In genomic region chr7:2245883-2246679, GRCh38 we compare ENCODE assay signal across 14 cellular contexts. TPM values are rescaled to one million over a fixed set of nuclear protein-coding genes. Genes with fewer than 3 reads are reported as not detected.
DNase-seq lines count a peak whose midpoint lies in the region; ATAC-seq, FAIRE-seq and TF ChIP-seq lines count a peak whose summit lies in the region.
"Had no signal": no experiment of that assay in that cellular context is flagged by ENCODE, and none has a peak within 500 bp of the region (broad histone marks: within the 10 kb centered on the region; RNA-seq: fewer than 3 reads in every experiment).

No MANE protein-coding gene starts in this region.

- H3K79me2 ChIP-seq in K562 (ENCODE audit: control insufficient read depth, insufficient read depth, low read length): peaks cover 24% of the 10 kb centered on the region

- no peak for TF ChIP-seq EP300 in K562 (IDR thresholded peaks at IDR 0.05; ENCODE audit: low read length)

- peaks cover 5% of the 10 kb centered on the region for H3K79me1 ChIP-seq in mesenchymal stem cell (replicated peaks; ENCODE audit: low read length, poor library complexity, severe bottlenecking)

- no peak overlapping the region for H3K23ac ChIP-seq in mesenchymal stem cell (ENCODE audit: low read length in 2 of 2)

- no peak overlapping the region for H4K8ac ChIP-seq in mesenchymal stem cell (ENCODE audit: low read length)

- H3K4me2 ChIP-seq in K562 (ENCODE audit: insufficient read depth, low read length) (no peak overlapping the region), mesenchymal stem cell (ENCODE audit: low read length, poor library complexity, severe bottlenecking) (no peak overlapping the region)

- intact Hi-C loops in CD14-positive monocyte (cut with micrococcal nuclease) (loop anchor here (5.0 kb wide), 2 partner anchors 106 to 111 kb away; partner anchors contain the start of gene EIF3B (in 1 of the 2)), K562 (cut with micrococcal nuclease) (no loop called here)

- peaks cover 17 to 59% of the 10 kb centered on the region in 2 experiments; a peak in 3 of 5 replicates for H3K4me1 ChIP-seq in K562 (replicated peaks in 1 of 2; ENCODE audit: control insufficient read depth in 2 of 2, insufficient read depth in 2 of 2, low read length in 2 of 2)
- peaks cover 34% of the 10 kb centered on the region for H3K4me1 ChIP-seq in mesenchymal stem cell (ENCODE audit: control insufficient read depth, insufficient read depth, low read depth, low read length)

- peak overlapping the region in 1 of 2 experiments; percentile 1; a peak in 1 of 4 replicates for H3K9ac ChIP-seq in K562 (ENCODE audit: insufficient read depth in 1 of 2, low read depth in 2 of 2, low read length in 2 of 2)
- H3K9ac ChIP-seq in mesenchymal stem cell (ENCODE audit: low read length): no peak overlapping the region

- no peak for TF ChIP-seq RAD21 in K562 (CRISPR knock-in tag; conservative IDR thresholded peaks at IDR 0.05 in 1 of 2, IDR thresholded peaks at IDR 0.05 in 1 of 2)

- H3K9me3 ChIP-seq in K562 (replicated peaks; ENCODE audit: control insufficient read depth, insufficient read depth, low read depth, low read length) (no peaks in the 10 kb centered on the region), mesenchymal stem cell (ENCODE audit: control insufficient read depth, low read length) (no peaks in the 10 kb centered on the region)
- H3K9me3 ChIP-seq: prostate gland, uterus had no signal

- H3K4ac ChIP-seq in mesenchymal stem cell (ENCODE audit: low read depth in 1 of 2, low read length in 2 of 2): no peak overlapping the region

- H3K4me1 Mint-ChIP-seq in CD14-positive monocyte (peaks cover 69% of the 10 kb centered on the region), neural crest cell (peaks cover 16% of the 10 kb centered on the region)

- H2AFZ ChIP-seq in K562 (ENCODE audit: low read depth, low read length) (no peak overlapping the region), mesenchymal stem cell (ENCODE audit: low read depth, low read length) (no peak overlapping the region)

- H3K9me1 ChIP-seq in K562 (ENCODE audit: control insufficient read depth, insufficient read depth, low read length): no peaks in the 10 kb centered on the region

- no peak overlapping the region for H3K4me3 ChIP-seq in K562
- no peak overlapping the region for H3K4me3 ChIP-seq in mesenchymal stem cell (ENCODE audit: insufficient read depth in 1 of 2, low read depth in 1 of 2, low read length in 2 of 2)
- H3K4me3 ChIP-seq: prostate gland, uterus had no signal

- no peak overlapping the region for H2BK5ac ChIP-seq in mesenchymal stem cell (ENCODE audit: low read depth, low read length, poor library complexity, severe bottlenecking)

- H3K27me3 Mint-ChIP-seq in CD14-positive monocyte (ENCODE audit: low read depth in 3 of 3) (peaks cover 0 to 3% (median 0%) of the 10 kb centered on the region in 3 donors), neural crest cell (ENCODE audit: low read depth) (no peaks in the 10 kb centered on the region)

- no peak for ATAC-seq in K562
- ATAC-seq: CD8-positive, alpha-beta T cell had no signal

- FAIRE-seq in GM12891 (lab: Jason Lieb, UNC): peak; percentile 38
- no peak for FAIRE-seq in K562 (lab: Jason Lieb, UNC)

- no peaks in the 10 kb centered on the region for H3K27me3 ChIP-seq in K562 (ENCODE audit: control insufficient read depth in 2 of 2, insufficient read depth in 2 of 2, low read length in 2 of 2)
- H3K27me3 ChIP-seq in mesenchymal stem cell (ENCODE audit: control insufficient read depth in 1 of 2, insufficient read depth in 1 of 2, low read length in 2 of 2): no peaks in the 10 kb centered on the region
- H3K27me3 ChIP-seq: uterus had no signal

- no peak overlapping the region for H2BK12ac ChIP-seq in mesenchymal stem cell (ENCODE audit: low read length in 2 of 2)

- BruUV-seq in K562 (replicated peaks; lab: Mats Ljungman, UMichigan): no TSS peak

- POLR2A ChIA-PET in K562 (lab: Yijun Ruan, JAX): interaction anchor here (1.7 kb wide), 1 partner anchor 13 kb away, joined by 5 read pairs; the partner anchor contains the start of gene MAD1L1

- in situ Hi-C loops in K562 (cut with MboI): loop anchor here (5.0 kb wide), 1 partner anchor 101 kb away; no protein-coding TSS in a partner anchor

- H2AK5ac ChIP-seq in mesenchymal stem cell (ENCODE audit: low read length, severe bottlenecking): no peak overlapping the region

- peaks cover 0 to 3% (median 0%) of the 10 kb centered on the region in 7 donors for H3K9me3 Mint-ChIP-seq in CD14-positive monocyte
- H3K9me3 Mint-ChIP-seq in neural crest cell: no peaks in the 10 kb centered on the region
- H3K9me3 Mint-ChIP-seq: activated T-helper 2 cell treated with anti-CD3 and anti-CD28 coated beads, Interferon-gamma antibody, Interleukin-2, Interleukin-4, amounts not matched to agents 10 μg/mL and 5 μg/mL and 100 μg/mL, durations not matched to agents 14 hours and 24 hours and 36 hours; CD8-positive, alpha-beta T cell had no signal

- CTCF ChIA-PET in K562 (lab: Yijun Ruan, JAX; ENCODE audit: low intra/inter-chr PET ratio): interaction anchor here (0.9 kb wide), 1 partner anchor 102 kb away, joined by 4 read pairs; no protein-coding TSS in a partner anchor

- H3K14ac ChIP-seq in mesenchymal stem cell (ENCODE audit: low read length in 2 of 2): no peak overlapping the region

- WGBS in K562 (ENCODE audit: insufficient coverage, low coverage, missing lambda C conversion rate): 84% methylated on average over 18 of the region's 22 CpGs
- 90% methylated on average over 22 of the region's 22 CpGs for WGBS in mesenchymal stem cell

- H4K91ac ChIP-seq in mesenchymal stem cell (ENCODE audit: low read length): no peak overlapping the region

- H3K36me3 Mint-ChIP-seq in CD14-positive monocyte: peaks cover 11 to 18% of the 10 kb centered on the region in 2 donors
- no peaks in the 10 kb centered on the region for H3K36me3 Mint-ChIP-seq in neural crest cell (ENCODE audit: low read depth)

- no peak for TF ChIP-seq CTCF in CD14-positive monocyte (IDR thresholded peaks at IDR 0.05)
- TF ChIP-seq CTCF in K562 (IDR thresholded peaks at IDR 0.05 in 2 of 3, conservative IDR thresholded peaks at IDR 0.05 in 1 of 3; ENCODE audit: insufficient read depth in 2 of 3, low read depth in 1 of 3, low read length in 3 of 3): no peak
- no peak for TF ChIP-seq CTCF in neural crest cell (conservative IDR thresholded peaks at IDR 0.05)
- no peak for TF ChIP-seq CTCF in GM10266 (IDR thresholded peaks at IDR 0.05; ENCODE audit: control insufficient read depth, insufficient read depth, low read depth, missing control alignments)

- no peak overlapping the region for H2BK120ac ChIP-seq in mesenchymal stem cell (ENCODE audit: low read depth, low read length)

- H3K18ac ChIP-seq in mesenchymal stem cell (ENCODE audit: low read depth in 1 of 2, low read length in 2 of 2): no peak overlapping the region

- no peak overlapping the region for H3K27ac ChIP-seq in K562 (ENCODE audit: extremely low read depth, low read depth, low read length)
- no peak overlapping the region for H3K27ac ChIP-seq in mesenchymal stem cell (ENCODE audit: low read length, poor library complexity, severe bottlenecking)
- H3K27ac ChIP-seq: prostate gland, uterus had no signal

- no peak overlapping the region for H2BK15ac ChIP-seq in mesenchymal stem cell (ENCODE audit: low read depth, poor library complexity, severe bottlenecking)

- H3K27ac Mint-ChIP-seq in CD14-positive monocyte (peak overlapping the region in 1 of 7 donors; percentile 23), neural crest cell (ENCODE audit: unreplicated experiment) (no peak overlapping the region)
- H3K27ac Mint-ChIP-seq: activated T-helper 2 cell treated with anti-CD3 and anti-CD28 coated beads, Interferon-gamma antibody, Interleukin-2, Interleukin-4, amounts not matched to agents 10 μg/mL and 5 μg/mL and 100 μg/mL, durations not matched to agents 14 hours and 24 hours and 36 hours; CD8-positive, alpha-beta T cell had no signal

- no peak for DNase-seq in CD14-positive monocyte (ENCODE audit: low spot score)
- DNase-seq in GM12891 (ENCODE audit: insufficient read length, low spot score): no peak
- no peak for DNase-seq in K562 (ENCODE audit: extremely low read depth in 1 of 4, low spot score in 3 of 4)
- DNase-seq in neural crest cell (ENCODE audit: low read depth, low spot score): no peak
- no peak for DNase-seq in LoVo (ENCODE audit: low spot score)
- no peak for DNase-seq in mesenchymal stem cell
- no peak for DNase-seq in GM10266 (ENCODE audit: extremely low spot score)
- DNase-seq: activated CD4-positive, alpha-beta T cell treated with anti-CD3 and anti-CD28 coated beads, Interleukin-2, amount 50 U/mL, for 48 hours; CD8-positive, alpha-beta T cell; midbrain; NCI-H524 treated with DMSO at 0.1 percent for 48 hours; uterus had no signal

- no peaks in the 10 kb centered on the region for H4K20me1 ChIP-seq in K562 (replicated peaks; ENCODE audit: control insufficient read depth, insufficient read depth, low read length)

- TF ChIP-seq POLR2A in GM12891 (IDR thresholded peaks at IDR 0.05; ENCODE audit: low read depth, low read length) (no peak), K562 (conservative IDR thresholded peaks at IDR 0.05) (no peak)

- peaks cover 19% of the 10 kb centered on the region; the same call in 1 of the 3 replicates for H3K36me3 ChIP-seq in K562 (ENCODE audit: control insufficient read depth, insufficient read depth, low read length)
- H3K36me3 ChIP-seq in mesenchymal stem cell (ENCODE audit: control insufficient read depth in 1 of 2, insufficient read depth in 2 of 2, low read depth in 1 of 2, low read length in 2 of 2): peaks cover 0 to 11% of the 10 kb centered on the region in 2 experiments
- H3K36me3 ChIP-seq: prostate gland, uterus had no signal

- H3K4me3 Mint-ChIP-seq in CD14-positive monocyte (peak overlapping the region; percentile 45 to 79), neural crest cell (peak overlapping the region; percentile 58)
- H3K4me3 Mint-ChIP-seq: CD8-positive, alpha-beta T cell had no signal

RNA-seq across cellular contexts. Expression of gene NUDT1, which starts 4.1 kb away (rescaled TPM):
- 10 to 100 TPM; 40.8 to 42.6 TPM for polyA plus RNA-seq in CD14-positive monocyte
- 56.5 TPM for polyA plus RNA-seq in GM12891 (2012; ENCODE audit: low read depth, missing spikeins)
- 6.3 and 17.2 TPM in 2 replicates for total RNA-seq in K562 (2011; cell fraction: chromatin; rRNA removed; ENCODE audit: low replicate concordance)
- total RNA-seq in K562 (2011; cell fraction: nucleolus; rRNA removed): 20.5 and 20.8 TPM in 2 replicates
- total RNA-seq in K562 (2011; cell fraction: nucleoplasm; rRNA removed): 16.0 and 16.9 TPM in 2 replicates
- 73.3 and 79.6 TPM in 2 replicates for total RNA-seq in K562 (2014; rRNA removed)
- total RNA-seq in K562 (2014; rRNA removed; fragmentation: Illumina TruSeq; extraction: Trizol): 12.7 and 25.8 TPM in 2 replicates
- 45.8 and 48.5 TPM in 2 replicates for total RNA-seq in K562 (2015; rRNA removed; fragmentation: Illumina TruSeq; extraction: Trizol)
- 39.3 and 44.8 TPM in 2 replicates for total RNA-seq in K562 (2021)
- 26.0 and 32.1 TPM in 2 replicates for polyA plus RNA-seq in K562 (2011; rRNA removed)
- 42.4 and 49.5 TPM in 2 replicates for polyA plus RNA-seq in K562 (2011; cell fraction: cytosol; rRNA removed)
- polyA plus RNA-seq in K562 (2011; cell fraction: nucleus; rRNA removed): 35.5 and 42.6 TPM in 2 replicates
- 74.2 and 74.5 TPM in 2 replicates for polyA plus RNA-seq in K562 (2012)
- polyA plus RNA-seq in K562 (2014; fragmentation: Illumina TruSeq; extraction: Trizol): 29.6 and 41.1 TPM in 2 replicates
- 10 to 100 TPM in 1 of 2 experiments, 1 to 10 TPM in 1; 5.3 to 16.2 TPM for polyA plus RNA-seq in K562 (2014; fragmentation: Nextera tagmentation; extraction: Ambion mirVana)
- 63.1 and 64.4 TPM in 2 replicates for polyA plus RNA-seq in K562 (2014; rRNA removed)
- polyA minus RNA-seq in K562 (2011; rRNA and poly(A)+ RNA removed): 10.8 and 13.0 TPM in 2 replicates
- polyA minus RNA-seq in K562 (2011; cell fraction: cytosol; rRNA and poly(A)+ RNA removed): 15.0 and 18.8 TPM in 2 replicates
- polyA minus RNA-seq in K562 (2011; cell fraction: nucleus; rRNA and poly(A)+ RNA removed): 6.9 and 7.9 TPM in 2 replicates
- total RNA-seq in neural crest cell: 54.9 and 60.2 TPM in 2 replicates
- polyA plus RNA-seq in mesenchymal stem cell (2013, experiment 1 of 2): 13.8 TPM
- 13.5 TPM for polyA plus RNA-seq in mesenchymal stem cell (2013, experiment 2 of 2)

RNA-seq across cellular contexts. Expression of gene MRM2, which starts 4.1 kb away (rescaled TPM):
- polyA plus RNA-seq in CD14-positive monocyte: 10 to 100 TPM; 26.7 to 32.5 TPM
- 44.2 TPM for polyA plus RNA-seq in GM12891 (2012; ENCODE audit: low read depth, missing spikeins)
- 24.0 and 38.8 TPM in 2 replicates for total RNA-seq in K562 (2011; cell fraction: chromatin; rRNA removed; ENCODE audit: low replicate concordance)
- 23.0 and 36.2 TPM in 2 replicates for total RNA-seq in K562 (2011; cell fraction: nucleolus; rRNA removed)
- 26.9 and 28.0 TPM in 2 replicates for total RNA-seq in K562 (2011; cell fraction: nucleoplasm; rRNA removed)
- 48.3 and 50.5 TPM in 2 replicates for total RNA-seq in K562 (2014; rRNA removed)
- total RNA-seq in K562 (2014; rRNA removed; fragmentation: Illumina TruSeq; extraction: Trizol): 41.7 and 43.9 TPM in 2 replicates
- 45.9 and 50.7 TPM in 2 replicates for total RNA-seq in K562 (2015; rRNA removed; fragmentation: Illumina TruSeq; extraction: Trizol)
- 47.9 and 50.2 TPM in 2 replicates for total RNA-seq in K562 (2021)
- 29.3 and 32.4 TPM in 2 replicates for polyA plus RNA-seq in K562 (2011; rRNA removed)
- polyA plus RNA-seq in K562 (2011; cell fraction: cytosol; rRNA removed): 19.7 and 23.9 TPM in 2 replicates
- polyA plus RNA-seq in K562 (2011; cell fraction: nucleus; rRNA removed): 10.7 and 12.6 TPM in 2 replicates
- polyA plus RNA-seq in K562 (2012): 34.0 and 47.0 TPM in 2 replicates
- 54.5 and 62.0 TPM in 2 replicates for polyA plus RNA-seq in K562 (2014; fragmentation: Illumina TruSeq; extraction: Trizol)
- polyA plus RNA-seq in K562 (2014; fragmentation: Nextera tagmentation; extraction: Ambion mirVana): 100 to 1,000 TPM in 1 of 2 experiments, 10 to 100 TPM in 1; 70.4 to 116 TPM
- 44.1 and 50.2 TPM in 2 replicates for polyA plus RNA-seq in K562 (2014; rRNA removed)
- polyA minus RNA-seq in K562 (2011; rRNA and poly(A)+ RNA removed): 20.5 and 21.4 TPM in 2 replicates
- polyA minus RNA-seq in K562 (2011; cell fraction: cytosol; rRNA and poly(A)+ RNA removed): 13.3 and 21.0 TPM in 2 replicates
- polyA minus RNA-seq in K562 (2011; cell fraction: nucleus; rRNA and poly(A)+ RNA removed): 9.2 and 13.9 TPM in 2 replicates
- 45.1 and 48.5 TPM in 2 replicates for total RNA-seq in neural crest cell
- 15.6 TPM for polyA plus RNA-seq in mesenchymal stem cell (2013, experiment 1 of 2)
- 14.8 TPM for polyA plus RNA-seq in mesenchymal stem cell (2013, experiment 2 of 2)

RNA-seq across cellular contexts. Expression of gene MAD1L1, which starts 13.3 kb away (rescaled TPM):
- polyA plus RNA-seq in CD14-positive monocyte (10 to 100 TPM; 22.0 to 33.2 TPM), K562 (2011; rRNA removed) (18.0 and 23.3 TPM in 2 replicates), K562 (2014; fragmentation: Illumina TruSeq; extraction: Trizol) (11.4 and 16.7 TPM in 2 replicates), K562 (2014; fragmentation: Nextera tagmentation; extraction: Ambion mirVana) (1 to 10 TPM; 1.7 to 5.0 TPM), K562 (2014; rRNA removed) (53.5 and 65.3 TPM in 2 replicates)
- polyA plus RNA-seq in GM12891 (2012; ENCODE audit: low read depth, missing spikeins): 90.5 TPM
- 159 and 265 TPM in 2 replicates for total RNA-seq in K562 (2011; cell fraction: chromatin; rRNA removed; ENCODE audit: low replicate concordance)
- total RNA-seq in K562 (2011; cell fraction: nucleolus; rRNA removed): 94.7 and 113 TPM in 2 replicates
- total RNA-seq in K562 (2011; cell fraction: nucleoplasm; rRNA removed): 88.9 and 95.8 TPM in 2 replicates
- total RNA-seq in K562 (2014; rRNA removed) (89.7 and 103 TPM in 2 replicates), K562 (2014; rRNA removed; fragmentation: Illumina TruSeq; extraction: Trizol) (6.8 and 12.3 TPM in 2 replicates), K562 (2015; rRNA removed; fragmentation: Illumina TruSeq; extraction: Trizol) (32.6 TPM in 2 replicates), K562 (2021) (67.4 and 75.3 TPM in 2 replicates), neural crest cell (49.7 and 53.8 TPM in 2 replicates)
- 31.4 and 103 TPM in 2 replicates for polyA plus RNA-seq in K562 (2011; cell fraction: cytosol; rRNA removed)
- polyA plus RNA-seq in K562 (2011; cell fraction: nucleus; rRNA removed): 23.7 and 53.1 TPM in 2 replicates
- 50.7 and 89.9 TPM in 2 replicates for polyA plus RNA-seq in K562 (2012)
- polyA minus RNA-seq in K562 (2011; rRNA and poly(A)+ RNA removed): 14.5 and 17.9 TPM in 2 replicates
- polyA minus RNA-seq in K562 (2011; cell fraction: cytosol; rRNA and poly(A)+ RNA removed): 34.4 and 62.5 TPM in 2 replicates
- 21.5 and 31.9 TPM in 2 replicates for polyA minus RNA-seq in K562 (2011; cell fraction: nucleus; rRNA and poly(A)+ RNA removed)
- polyA plus RNA-seq in mesenchymal stem cell (2013, experiment 1 of 2): 12.7 TPM
- polyA plus RNA-seq in mesenchymal stem cell (2013, experiment 2 of 2): 12.2 TPM
